9 cellular contexts compared by ENCODE assay signal in the genomic region with DNA sequence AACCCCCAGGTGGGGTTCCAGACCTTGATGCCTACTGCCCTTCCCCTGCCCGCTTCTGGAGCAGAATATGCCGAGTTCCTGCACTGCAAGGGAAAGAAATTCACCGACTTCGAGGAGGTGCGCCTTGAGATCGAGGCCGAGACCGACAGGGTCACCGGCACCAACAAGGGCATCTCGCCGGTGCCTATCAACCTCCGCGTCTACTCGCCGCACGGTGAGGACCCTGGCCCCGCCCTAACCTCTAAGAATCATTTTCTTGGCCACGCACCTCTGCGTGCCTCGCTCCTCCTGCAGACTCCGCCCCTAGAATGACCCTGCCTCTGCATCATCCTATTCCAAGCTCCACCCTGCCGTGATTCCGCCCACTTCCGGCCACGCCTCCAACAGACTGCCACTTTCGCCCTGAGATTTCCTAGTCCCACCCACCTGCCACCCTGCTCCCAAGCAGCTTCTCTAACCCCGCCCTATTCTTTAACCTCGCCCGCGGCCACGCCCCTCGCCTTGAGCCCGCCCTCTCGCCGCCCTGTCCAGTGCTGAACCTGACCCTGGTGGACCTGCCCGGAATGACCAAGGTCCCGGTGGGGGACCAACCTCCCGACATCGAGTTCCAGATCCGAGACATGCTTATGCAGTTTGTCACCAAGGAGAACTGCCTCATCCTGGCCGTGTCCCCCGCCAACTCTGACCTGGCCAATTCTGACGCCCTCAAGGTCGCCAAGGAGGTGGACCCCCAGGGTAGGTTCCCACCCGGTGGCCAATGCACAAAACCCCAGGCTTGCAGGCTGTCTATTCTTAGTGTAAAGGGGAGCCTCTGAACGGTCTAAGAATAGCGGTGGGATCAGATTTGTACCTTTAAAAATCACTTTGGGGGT. TPM values are rescaled to one million over a fixed set of nuclear protein-coding genes. Genes with fewer than 3 reads are reported as not detected.
DNase-seq lines count a peak whose midpoint lies in the region; ATAC-seq, FAIRE-seq and TF ChIP-seq lines count a peak whose summit lies in the region.
"Had no signal": no experiment of that assay in that cellular context is flagged by ENCODE, and none has a peak within 500 bp of the region (broad histone marks: within the 10 kb centered on the region; RNA-seq: fewer than 3 reads in every experiment).

No MANE protein-coding gene starts in this region.

- H3K27me3 ChIP-seq in body of pancreas, result no peaks in the 10 kb centered on the region
- H3K27me3 ChIP-seq in iPS DF 6.9 (ENCODE audit: control insufficient read depth, insufficient read depth, low read length), result no peaks in the 10 kb centered on the region
- H3K27me3 ChIP-seq in gastrocnemius medialis, result no peaks in the 10 kb centered on the region

- H3K4me3 ChIP-seq in Jurkat, Clone E6-1 (ENCODE audit: low read length), result peak overlapping the region; percentile 53
- H3K4me3 ChIP-seq in body of pancreas (no peak overlapping the region), iPS DF 6.9 (ENCODE audit: low read length) (peak overlapping the region; percentile 18; the same call in 1 of the 2 replicates), gastrocnemius medialis (peak overlapping the region; percentile 29 to 53 (median 46))
- H3K4me3 ChIP-seq: PC-9 had no signal

- DNase-seq in CMK (ENCODE audit: low read depth), result peak; percentile 97
- peak; percentile 94 for DNase-seq in Jurkat, Clone E6-1 (ENCODE audit: low read depth, low spot score)
- DNase-seq in body of pancreas, result peak; percentile 99
- DNase-seq in iPS DF 6.9 (ENCODE audit: low read depth, low spot score), result peak; percentile 98
- peak; percentile 91 to 96 for DNase-seq in gastrocnemius medialis
- no peak for DNase-seq in NCI-H2227 treated with DMSO at 0.1 percent for 48 hours (lab: John Stamatoyannopoulos, UW)

- TF ChIP-seq CTCF in body of pancreas (IDR thresholded peaks at IDR 0.05) (peak in 4 of 7 experiments; percentile 21 to 39 (median 26)), gastrocnemius medialis (IDR thresholded peaks at IDR 0.05 in 4 of 5, conservative IDR thresholded peaks at IDR 0.05 in 1 of 5) (peak in 2 of 5 experiments; percentile 12 to 14)

- peak; percentile 91 for FAIRE-seq in TTC549 (lab: Jason Lieb, UNC)

- H3K4me1 ChIP-seq in body of pancreas, result peaks cover 32% of the 10 kb centered on the region
- H3K4me1 ChIP-seq in iPS DF 6.9 (ENCODE audit: control insufficient read depth, insufficient read depth, low read length), result peaks cover 3% of the 10 kb centered on the region; the same call in 1 of the 2 replicates
- no peaks in the 10 kb centered on the region for H3K4me1 ChIP-seq in gastrocnemius medialis

- intact Hi-C loops in body of pancreas (cut with DNase I), result no loop called here
- intact Hi-C loops in gastrocnemius medialis (cut with DNase I; ENCODE audit: low total_unique reads), result no loop called here

- H3K36me3 ChIP-seq in body of pancreas (replicated peaks in 1 of 2; ENCODE audit: insufficient read depth in 1 of 2, low read depth in 2 of 2) (no peaks in the 10 kb centered on the region), iPS DF 6.9 (ENCODE audit: control insufficient read depth, insufficient read depth, low read length) (peaks cover 16% of the 10 kb centered on the region), gastrocnemius medialis (no peaks in the 10 kb centered on the region)

- ATAC-seq in GM21423 (IDR thresholded peaks at IDR 0.05; ENCODE audit: unreplicated experiment) (peak; percentile 91), body of pancreas (peak; percentile 96), gastrocnemius medialis (peak; percentile 98 to 99)

- in situ Hi-C loops in gastrocnemius medialis (cut with MboI; ENCODE audit: low sequenced_read_pairs in 4 of 4), result no loop called here

- WGBS in body of pancreas, 2 donors, result 10 to 12% methylated on average over 21 to 47 of the region's 47 CpGs
- WGBS in iPS DF 6.9 (ENCODE audit: insufficient coverage, insufficient read length), result no CpG with 5 or more reads among the region's 47 CpGs

- H3K27ac ChIP-seq in body of pancreas, result peak overlapping the region; percentile 13 to 67 (median 56)
- no peak overlapping the region for H3K27ac ChIP-seq in iPS DF 6.9 (ENCODE audit: low read length)
- H3K27ac ChIP-seq in gastrocnemius medialis, result no peak overlapping the region
- H3K27ac ChIP-seq: PC-9 had no signal

- H3K9me3 ChIP-seq in body of pancreas (no peaks in the 10 kb centered on the region), iPS DF 6.9 (ENCODE audit: control insufficient read depth, insufficient read depth, low read length) (no peaks in the 10 kb centered on the region), gastrocnemius medialis (no peaks in the 10 kb centered on the region)

- TF ChIP-seq POLR2A in body of pancreas (IDR thresholded peaks at IDR 0.05) (peak in 2 of 3 donors; percentile 71 to 73), gastrocnemius medialis (IDR thresholded peaks at IDR 0.05) (no peak)

RNA-seq across cellular contexts. Expression of a gene that starts 15.6 kb away (rescaled TPM):
- polyA plus RNA-seq in Jurkat, Clone E6-1 (2012; ENCODE audit: insufficient read depth, insufficient read length), result 14.7 TPM
- total RNA-seq in body of pancreas, result 10 to 100 TPM; 13.0 to 29.0 TPM
- total RNA-seq in gastrocnemius medialis, result 1 to 10 TPM; 1.8 to 3.8 (median 2.0) TPM

RNA-seq across cellular contexts. Expression of a gene that starts 27.4 kb away (rescaled TPM):
- 86.5 TPM for polyA plus RNA-seq in Jurkat, Clone E6-1 (2012; ENCODE audit: insufficient read depth, insufficient read length)
- total RNA-seq in body of pancreas, result 10 to 100 TPM; 58.4 to 61.6 TPM
- 10 to 100 TPM; 47.8 to 61.3 (median 53.0) TPM for total RNA-seq in gastrocnemius medialis

RNA-seq across cellular contexts. Expression of a gene that starts 57.1 kb away (rescaled TPM):
- 49.7 TPM for polyA plus RNA-seq in Jurkat, Clone E6-1 (2012; ENCODE audit: insufficient read depth, insufficient read length)
- total RNA-seq in body of pancreas (100 to 1,000 TPM in 1 of 2 donors, 10 to 100 TPM in 1; 53.2 to 138 TPM), gastrocnemius medialis (10 to 100 TPM; 68.9 to 84.6 (median 78.5) TPM)

RNA-seq across cellular contexts. Expression of a gene that starts 57.3 kb away (rescaled TPM):
- polyA plus RNA-seq in Jurkat, Clone E6-1 (2012; ENCODE audit: insufficient read depth, insufficient read length), result 62.3 TPM
- total RNA-seq in body of pancreas, result 10 to 100 TPM; 14.5 to 20.1 TPM
- total RNA-seq in gastrocnemius medialis, result 10 to 100 TPM; 12.7 to 23.8 (median 13.5) TPM

RNA-seq across cellular contexts. Expression of a gene that starts 58.7 kb away (rescaled TPM):
- polyA plus RNA-seq in Jurkat, Clone E6-1 (2012; ENCODE audit: insufficient read depth, insufficient read length), result 118 TPM
- total RNA-seq in body of pancreas, result 100 to 1,000 TPM; 113 to 129 TPM
- total RNA-seq in gastrocnemius medialis, result 100 to 1,000 TPM in 3 of 4 donors, 10 to 100 TPM in 1; 73.5 to 145 (median 132) TPM

Comparison
In these comparisons a context has a peak if more than half of its experiments do, and no peak if none do; other contexts are left out.
1. H3K4me3 ChIP-seq: peak in Jurkat, Clone E6-1 (single experiment), iPS DF 6.9 (single experiment) and gastrocnemius medialis (4 of 4); none in body of pancreas (0 of 2).
2. H3K27ac ChIP-seq: peak in body of pancreas (4 of 4); none in iPS DF 6.9 (single experiment) and gastrocnemius medialis (0 of 4).
3. POLR2A ChIP-seq: peak in body of pancreas (2 of 3); none in gastrocnemius medialis (0 of 2).
4. Peak in every context shown above with its lines, with median percentiles within 50 percentile points of each other: ATAC-seq.